30 cellular contexts compared by ENCODE assay signal in genomic region chr1:26090893-26091292, GRCh38. TPM values are rescaled to one million over a fixed set of nuclear protein-coding genes. Genes with fewer than 3 reads are reported as not detected.
"Had no signal": no experiment of that assay in that cellular context is flagged by ENCODE, and none has a peak within 500 bp of the region (broad histone marks: within the 10 kb centered on the region; RNA-seq: fewer than 3 reads in every experiment).

No MANE protein-coding gene starts in this region.

- FAIRE-seq: urothelium cell line had no signal

- H3K9me3 ChIP-seq: stomach, suprapubic skin, testis, thoracic aorta, thyroid gland, tibial artery, tibial nerve, transverse colon, upper lobe of left lung, upper lobe of right lung, uterus, vagina had no signal

- ATAC-seq: stimulated activated effector memory CD8-positive, alpha-beta T cell treated with anti-CD3 and anti-CD28 coated beads, Interleukin-12 subunit alpha, Interleukin-12 subunit beta, amount 100 ng/mL, for 72 hours; stimulated activated memory B cell treated with anti-CD40 and anti-IgM and Interleukin-4, amounts not matched to agents 10 μg/mL and 1 μg/mL and 100 μg/mL, for 72 hours; stimulated activated naive B cell treated with anti-CD40 and anti-IgM and Interleukin-4, amounts not matched to agents 10 μg/mL and 1 μg/mL and 100 μg/mL, for 72 hours; stimulated activated naive CD8-positive, alpha-beta T cell treated with anti-CD3 and anti-CD28 coated beads, Interleukin-15, amount 100 ng/mL, for 72 hours; stimulated activated naive CD8-positive, alpha-beta T cell treated with anti-CD3 and anti-CD28 coated beads, Interleukin-15, Interleukin-2, amounts not matched to agents 100 U/mL and 50 U/mL, for 24 hours; upper lobe of right lung had no signal

- DNase-seq: stimulated activated CD4-positive, alpha-beta T cell treated with anti-CD3 and anti-CD28 coated beads, Interleukin-2, amount 100 ng/mL, for 48 hours; stimulated activated CD4-positive, alpha-beta T cell treated with anti-CD3 and anti-CD28 coated beads, Interleukin-4, amount 100 ng/mL, for 1 hour; stimulated activated CD4-positive, alpha-beta T cell treated with anti-CD3 and anti-CD28 coated beads, Interleukin-4, amount 100 ng/mL, for 24 hours; stimulated activated CD4-positive, alpha-beta T cell treated with anti-CD3 and anti-CD28 coated beads, Interleukin-4, amount 100 ng/mL, for 4 hours; stimulated activated CD8-positive, alpha-beta memory T cell treated with anti-CD3 and anti-CD28 coated beads, Interleukin-4, amount 100 ng/mL, for 48 hours; stimulated activated naive B cell treated with anti-CD40 and anti-IgM and Interleukin-4, amounts not matched to agents 10 μg/mL and 1 μg/mL and 100 μg/mL, for 72 hours; stimulated activated naive CD4-positive, alpha-beta T cell; stimulated activated naive CD4-positive, alpha-beta T cell treated with Interleukin-2 at 50 U/mL for 16 hours; stimulated activated naive CD8-positive, alpha-beta T cell treated with anti-CD3 and anti-CD28 coated beads, Interleukin-15, amount 100 ng/mL, for 72 hours; stimulated activated naive CD8-positive, alpha-beta T cell treated with anti-CD3 and anti-CD28 coated beads, Interleukin-15, Interleukin-2, amounts not matched to agents 100 U/mL and 50 U/mL, for 24 hours; stomach; substantia nigra; testis; thyroid gland; tibial artery; transverse colon; trophoblast cell; upper lobe of left lung; uterus had no signal

- H3K9me3 Mint-ChIP-seq: stimulated activated effector memory CD8-positive, alpha-beta T cell treated with anti-CD3 and anti-CD28 coated beads, Interleukin-12 subunit alpha, Interleukin-12 subunit beta, amount 100 ng/mL, for 72 hours; stimulated activated memory B cell treated with anti-CD40 and anti-IgM and Interleukin-4, amounts not matched to agents 10 μg/mL and 1 μg/mL and 100 μg/mL, for 72 hours; stimulated activated naive B cell treated with anti-CD40 and anti-IgM and Interleukin-4, amounts not matched to agents 10 μg/mL and 1 μg/mL and 100 μg/mL, for 72 hours; stimulated activated naive CD8-positive, alpha-beta T cell treated with anti-CD3 and anti-CD28 coated beads, Interleukin-15, amount 100 ng/mL, for 72 hours; stimulated activated naive CD8-positive, alpha-beta T cell treated with anti-CD3 and anti-CD28 coated beads, Interleukin-15, Interleukin-2, amounts not matched to agents 100 ng/mL and 50 ng/mL, for 24 hours had no signal

- H3K36me3 ChIP-seq: stomach, suprapubic skin, thoracic aorta, thyroid gland, tibial artery, tibial nerve, transverse colon, upper lobe of left lung, upper lobe of right lung, uterus, vagina had no signal

- H3K27ac Mint-ChIP-seq: stimulated activated effector memory CD8-positive, alpha-beta T cell treated with anti-CD3 and anti-CD28 coated beads, Interleukin-12 subunit alpha, Interleukin-12 subunit beta, amount 100 ng/mL, for 72 hours; stimulated activated memory B cell treated with anti-CD40 and anti-IgM and Interleukin-4, amounts not matched to agents 10 μg/mL and 1 μg/mL and 100 μg/mL, for 72 hours; stimulated activated naive B cell treated with anti-CD40 and anti-IgM and Interleukin-4, amounts not matched to agents 10 μg/mL and 1 μg/mL and 100 μg/mL, for 72 hours; stimulated activated naive CD8-positive, alpha-beta T cell treated with anti-CD3 and anti-CD28 coated beads, Interleukin-15, amount 100 ng/mL, for 72 hours; stimulated activated naive CD8-positive, alpha-beta T cell treated with anti-CD3 and anti-CD28 coated beads, Interleukin-15, Interleukin-2, amounts not matched to agents 100 ng/mL and 50 ng/mL, for 24 hours; type B pancreatic cell had no signal

- H3K27me3 Mint-ChIP-seq: type B pancreatic cell had no signal

- H3K4me3 Mint-ChIP-seq: stimulated activated effector memory CD8-positive, alpha-beta T cell treated with anti-CD3 and anti-CD28 coated beads, Interleukin-12 subunit alpha, Interleukin-12 subunit beta, amount 100 ng/mL, for 72 hours; stimulated activated memory B cell treated with anti-CD40 and anti-IgM and Interleukin-4, amounts not matched to agents 10 μg/mL and 1 μg/mL and 100 μg/mL, for 72 hours; stimulated activated naive B cell treated with anti-CD40 and anti-IgM and Interleukin-4, amounts not matched to agents 10 μg/mL and 1 μg/mL and 100 μg/mL, for 72 hours; stimulated activated naive CD8-positive, alpha-beta T cell treated with anti-CD3 and anti-CD28 coated beads, Interleukin-15, amount 100 ng/mL, for 72 hours; stimulated activated naive CD8-positive, alpha-beta T cell treated with anti-CD3 and anti-CD28 coated beads, Interleukin-15, Interleukin-2, amounts not matched to agents 100 ng/mL and 50 ng/mL, for 24 hours; type B pancreatic cell had no signal

- H3K4me1 Mint-ChIP-seq: stimulated activated effector memory CD8-positive, alpha-beta T cell treated with anti-CD3 and anti-CD28 coated beads, Interleukin-12 subunit alpha, Interleukin-12 subunit beta, amount 100 ng/mL, for 72 hours; stimulated activated memory B cell treated with anti-CD40 and anti-IgM and Interleukin-4, amounts not matched to agents 10 μg/mL and 1 μg/mL and 100 μg/mL, for 72 hours; stimulated activated naive B cell treated with anti-CD40 and anti-IgM and Interleukin-4, amounts not matched to agents 10 μg/mL and 1 μg/mL and 100 μg/mL, for 72 hours; stimulated activated naive CD8-positive, alpha-beta T cell treated with anti-CD3 and anti-CD28 coated beads, Interleukin-15, amount 100 ng/mL, for 72 hours had no signal

- H3K4me3 ChIP-seq: stomach, suprapubic skin, testis, thoracic aorta, thyroid gland, tibial artery, tibial nerve, transverse colon, upper lobe of left lung, upper lobe of right lung, uterus, vagina had no signal

- H3K36me3 Mint-ChIP-seq: stimulated activated effector memory CD8-positive, alpha-beta T cell treated with anti-CD3 and anti-CD28 coated beads, Interleukin-12 subunit alpha, Interleukin-12 subunit beta, amount 100 ng/mL, for 72 hours; stimulated activated memory B cell treated with anti-CD40 and anti-IgM and Interleukin-4, amounts not matched to agents 10 μg/mL and 1 μg/mL and 100 μg/mL, for 72 hours; stimulated activated naive B cell treated with anti-CD40 and anti-IgM and Interleukin-4, amounts not matched to agents 10 μg/mL and 1 μg/mL and 100 μg/mL, for 72 hours; type B pancreatic cell had no signal

- H3K27ac ChIP-seq: stomach, suprapubic skin, testis, thoracic aorta, thyroid gland, tibial artery, tibial nerve, transverse colon, upper lobe of left lung, upper lobe of right lung, uterus, vagina had no signal

- H3K27me3 ChIP-seq: testis, thyroid gland, upper lobe of left lung, uterus, vagina had no signal

- H3K4me1 ChIP-seq: testis, transverse colon, uterus had no signal

RNA-seq across cellular contexts. Expression of gene TRIM63, which starts 23.5 kb away (rescaled TPM):
- total RNA-seq: temporal lobe, thoracic aorta, vagina had no signal

RNA-seq across cellular contexts. Expression of gene SLC30A2, which starts 45.0 kb away (rescaled TPM):
- total RNA-seq: temporal lobe, thoracic aorta, tibial nerve, upper lobe of right lung, vagina had no signal
